Comparison of ENCODE assay signal across 1 cellular context in the genomic region with DNA sequence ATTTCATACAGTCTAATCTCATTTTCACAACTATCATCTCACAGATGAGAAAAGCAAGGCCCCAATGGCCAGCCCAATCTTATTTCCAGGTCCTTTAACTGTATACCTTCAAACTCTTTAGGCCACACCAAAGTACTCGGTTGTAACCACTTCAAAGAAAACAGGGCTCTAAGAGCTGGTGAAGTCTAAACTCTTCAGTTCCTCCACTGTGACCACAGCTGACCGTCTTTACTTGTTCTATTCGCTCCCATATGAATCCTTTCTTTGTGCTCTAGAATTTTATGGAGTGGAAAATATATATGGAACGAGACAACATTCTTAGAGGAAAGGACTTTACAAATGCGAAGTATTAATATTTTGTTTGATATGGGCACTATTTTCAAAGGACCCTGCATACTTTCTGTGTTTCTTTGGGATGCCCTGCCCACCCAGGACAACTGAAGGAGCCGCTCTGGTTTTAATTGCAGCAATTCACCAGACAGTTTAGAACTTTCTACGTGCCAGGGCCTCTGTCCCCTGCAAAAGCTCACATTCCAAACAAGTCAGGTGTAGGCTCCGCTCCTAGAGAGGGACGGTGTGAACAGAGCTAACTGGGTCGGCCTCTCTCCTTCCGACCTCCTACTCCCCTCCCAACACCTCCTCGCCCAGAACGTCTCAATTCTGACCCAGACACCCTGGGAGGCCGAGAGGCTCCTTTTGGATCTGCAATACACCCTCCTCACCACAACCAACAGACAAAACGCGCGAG.
TF ChIP-seq lines count a peak whose summit lies in the region.

No MANE protein-coding gene starts in this region.

TF ChIP-seq in IMR-90, 13 proteins besides CTCF, POLR2A, EP300 and RAD21 (continued from another document):
- TF ChIP-seq FOS (IDR thresholded peaks at IDR 0.05; ENCODE audit: low read depth, low read length) = no peak
- peak; percentile 2; the same call in 1 of the 2 replicates for TF ChIP-seq SMC3 (IDR thresholded peaks at IDR 0.05; ENCODE audit: low read depth, low read length)
